In the genomic region with DNA sequence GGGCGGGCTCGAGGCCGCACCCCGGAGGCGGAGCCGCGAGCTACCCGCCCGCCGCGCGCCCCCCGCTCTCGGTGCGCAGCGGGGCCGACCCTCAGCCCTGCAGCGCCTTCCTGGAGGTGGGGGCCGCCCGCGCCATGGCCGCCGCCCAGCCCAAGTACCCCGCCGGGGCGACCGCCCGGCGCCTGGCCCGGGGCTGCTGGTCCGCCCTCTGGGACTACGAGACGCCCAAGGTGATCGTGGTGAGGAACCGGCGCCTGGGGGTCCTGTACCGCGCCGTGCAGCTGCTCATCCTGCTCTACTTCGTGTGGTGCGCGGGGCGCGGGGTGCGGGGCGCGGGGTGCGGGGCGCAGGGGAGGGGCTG, we compare ENCODE assay signal across 12 cellular contexts. TPM values are rescaled to one million over a fixed set of nuclear protein-coding genes. Genes with fewer than 3 reads are reported as not detected.
DNase-seq lines count a peak whose midpoint lies in the region; ATAC-seq and TF ChIP-seq lines count a peak whose summit lies in the region.
"Had no signal": no experiment of that assay in that cellular context is flagged by ENCODE, and none has a peak within 500 bp of the region (broad histone marks: within the 10 kb centered on the region; RNA-seq: fewer than 3 reads in every experiment).

Gene P2RX2 (plus strand): TSS at position 94 of the 361 bp plus-strand sequence. CDS start 41 bp downstream, at position 135.

- H3K9ac ChIP-seq in NT2/D1 (ENCODE audit: insufficient read length, low read depth): peak within 1 kb of the TSS; percentile 21
- no peak within 1 kb of the TSS for H3K9ac ChIP-seq in smooth muscle cell (ENCODE audit: low read depth)

- POLR2A ChIA-PET in GM10248 (lab: Yijun Ruan, JAX): no interaction called here

- no peak for ATAC-seq in GM19328 (IDR thresholded peaks at IDR 0.05; ENCODE audit: unreplicated experiment)
- ATAC-seq: left lung had no signal

- H3K4me2 ChIP-seq in smooth muscle cell: peak within 1 kb of the TSS; percentile 59

- peaks cover 8% of the 10 kb centered on the region for H3K36me3 Mint-ChIP-seq in T-helper 2 cell treated with Interferon-gamma antibody and Interleukin-4, amounts not matched to agents 5 μg/mL and 100 μg/mL, for 36 hours (ENCODE audit: low read depth)

- H3K79me2 ChIP-seq in smooth muscle cell (ENCODE audit: low read depth): no peaks in the 10 kb centered on the region

- peak within 1 kb of the TSS; percentile 57 for H3K27ac Mint-ChIP-seq in T-helper 2 cell treated with Interferon-gamma antibody and Interleukin-4, amounts not matched to agents 5 μg/mL and 100 μg/mL, for 36 hours

- H3K4me3 ChIP-seq in NT2/D1 (ENCODE audit: insufficient read length, low read depth) (peak within 1 kb of the TSS; percentile 39), iPS DF 6.9 (ENCODE audit: low read length) (peak within 1 kb of the TSS; percentile 58; the same call in 1 of the 2 replicates), smooth muscle cell (peak within 1 kb of the TSS; percentile 29)
- H3K4me3 ChIP-seq: left lung had no signal

- no peak within 1 kb of the TSS for H2AFZ ChIP-seq in smooth muscle cell (ENCODE audit: low read depth)

- no peak for DNase-seq in T-helper 2 cell treated with Interferon-gamma antibody and Interleukin-4, amounts not matched to agents 5 μg/mL and 100 μg/mL, for 36 hours (ENCODE audit: low spot score)
- no peak for DNase-seq in T-helper 2 cell
- no peak for DNase-seq in NT2/D1 (ENCODE audit: low read depth, low spot score)
- no peak for DNase-seq in iPS DF 6.9 (ENCODE audit: low read depth, low spot score)
- DNase-seq in smooth muscle cell (lab: John Stamatoyannopoulos, UW; ENCODE audit: unreplicated experiment): no peak
- no peak for DNase-seq in GM10248 (ENCODE audit: extremely low spot score)
- DNase-seq in activated CD4-positive, alpha-beta T cell treated with anti-CD3 and anti-CD28 coated beads for 48 hours: no peak
- DNase-seq: NCI-H1048 had no signal

- H3K27ac ChIP-seq in iPS DF 6.9 (ENCODE audit: low read length): no peak within 1 kb of the TSS
- H3K27ac ChIP-seq in smooth muscle cell (ENCODE audit: low read depth): no peak within 1 kb of the TSS
- H3K27ac ChIP-seq: left lung had no signal

- TF ChIP-seq CTCF in smooth muscle cell (IDR thresholded peaks at IDR 0.05; ENCODE audit: borderline replicate concordance, insufficient read depth, poor library complexity, severe bottlenecking) (no peak), GM10248 (IDR thresholded peaks at IDR 0.05; ENCODE audit: control extremely low read depth, extremely low read depth, low read depth, missing control alignments) (no peak)

- H3F3A ChIP-seq in smooth muscle cell (ENCODE audit: low read depth): peaks cover 4% of the 10 kb centered on the region

- H3K4me1 ChIP-seq in NT2/D1 (ENCODE audit: insufficient read depth, insufficient read length) (peaks cover 12% of the 10 kb centered on the region), iPS DF 6.9 (ENCODE audit: control insufficient read depth, insufficient read depth, low read length) (no peaks in the 10 kb centered on the region), smooth muscle cell (ENCODE audit: low read depth) (peaks cover 3% of the 10 kb centered on the region)

- peaks cover 21% of the 10 kb centered on the region for H3K27me3 Mint-ChIP-seq in T-helper 2 cell treated with Interferon-gamma antibody and Interleukin-4, amounts not matched to agents 5 μg/mL and 100 μg/mL, for 36 hours (ENCODE audit: low read depth)

- H3K4me1 Mint-ChIP-seq in T-helper 2 cell treated with Interferon-gamma antibody and Interleukin-4, amounts not matched to agents 5 μg/mL and 100 μg/mL, for 36 hours (ENCODE audit: low read depth): peaks cover 5% of the 10 kb centered on the region

- H3K27me3 ChIP-seq in NT2/D1 (ENCODE audit: insufficient read depth, insufficient read length) (peaks cover 47% of the 10 kb centered on the region), iPS DF 6.9 (ENCODE audit: control insufficient read depth, insufficient read depth, low read length) (peaks cover 24% of the 10 kb centered on the region), smooth muscle cell (ENCODE audit: low read depth) (peaks cover 55% of the 10 kb centered on the region)

- peaks cover 3% of the 10 kb centered on the region for H4K20me1 ChIP-seq in smooth muscle cell (ENCODE audit: low read depth)

- peaks cover 11% of the 10 kb centered on the region for H3K9me3 Mint-ChIP-seq in T-helper 2 cell treated with Interferon-gamma antibody and Interleukin-4, amounts not matched to agents 5 μg/mL and 100 μg/mL, for 36 hours

- CTCF ChIA-PET in GM10248 (lab: Yijun Ruan, JAX): no interaction called here

- no peak within 1 kb of the TSS for H3K4me3 Mint-ChIP-seq in T-helper 2 cell treated with Interferon-gamma antibody and Interleukin-4, amounts not matched to agents 5 μg/mL and 100 μg/mL, for 36 hours

- no CpG with 5 or more reads among the region's 49 CpGs for WGBS in iPS DF 6.9 (ENCODE audit: insufficient coverage, insufficient read length)
- 7% methylated on average over 17 of the region's 49 CpGs for WGBS in smooth muscle cell (ENCODE audit: low lambda C conversion rate)

- peaks cover 25% of the 10 kb centered on the region for H3K9me3 ChIP-seq in NT2/D1 (ENCODE audit: insufficient read depth, low read length)
- no peaks in the 10 kb centered on the region for H3K9me3 ChIP-seq in iPS DF 6.9 (ENCODE audit: control insufficient read depth, insufficient read depth, low read length)
- peaks cover 6% of the 10 kb centered on the region for H3K9me3 ChIP-seq in smooth muscle cell (replicated peaks; ENCODE audit: low read depth)

- H3K36me3 ChIP-seq in NT2/D1 (ENCODE audit: insufficient read depth, insufficient read length, low read length): peaks cover 21% of the 10 kb centered on the region
- H3K36me3 ChIP-seq in iPS DF 6.9 (ENCODE audit: control insufficient read depth, insufficient read depth, low read length): no peaks in the 10 kb centered on the region
- H3K36me3 ChIP-seq in smooth muscle cell (ENCODE audit: low read depth): no peaks in the 10 kb centered on the region

RNA-seq across cellular contexts. Expression of gene P2RX2, which starts in this region (rescaled TPM):
- not detected in 2 replicates for total RNA-seq in smooth muscle cell
- not detected in 2 replicates for polyA plus RNA-seq in smooth muscle cell
- total RNA-seq: cerebellum, left lung, renal cortical epithelial cell had no signal
